ENCODE assay signal across 20 cellular contexts in genomic region chrX:103550415-103551051, GRCh38. TPM values are rescaled to one million over a fixed set of nuclear protein-coding genes. Genes with fewer than 3 reads are reported as not detected.
"Had no signal": no experiment of that assay in that cellular context is flagged by ENCODE, and none has a peak within 500 bp of the region (broad histone marks: within the 10 kb centered on the region; RNA-seq: fewer than 3 reads in every experiment).

No MANE protein-coding gene starts in this region.

- H3K27me3 Mint-ChIP-seq: activated naive CD8-positive, alpha-beta T cell treated with anti-CD3 and anti-CD28 coated beads for 36 hours had no signal

- H3K4me3 ChIP-seq: breast epithelium, psoas muscle, thyroid gland had no signal

- H3K27ac Mint-ChIP-seq: activated CD4-positive, alpha-beta T cell treated with anti-CD3 and anti-CD28 coated beads, Interleukin-2, amount 10 ng/mL, durations not matched to agents 24 days and 14 days; activated naive CD8-positive, alpha-beta T cell treated with anti-CD3 and anti-CD28 coated beads for 36 hours; activated T-cell treated with anti-CD3 and anti-CD28 coated beads, Interleukin-2, amount 50 U/mL, for 72 hours; endodermal cell; nephron progenitor cell; T-helper 2 cell treated with Interferon-gamma antibody and Interleukin-4, amounts not matched to agents 5 μg/mL and 100 μg/mL, for 36 hours had no signal

- ATAC-seq: activated T-cell treated with anti-CD3 and anti-CD28 coated beads, Interleukin-2, amount 50 U/mL, for 72 hours; psoas muscle; sciatic nerve had no signal

- H3K27ac ChIP-seq: breast epithelium, psoas muscle, thyroid gland had no signal

- H3K9me3 Mint-ChIP-seq: activated CD4-positive, alpha-beta T cell treated with anti-CD3 and anti-CD28 coated beads, Interleukin-2, amount 10 ng/mL, durations not matched to agents 24 days and 14 days; activated naive CD8-positive, alpha-beta T cell treated with anti-CD3 and anti-CD28 coated beads for 36 hours; activated T-cell treated with anti-CD3 and anti-CD28 coated beads, Interleukin-2, amount 50 U/mL, for 72 hours; endodermal cell; T-helper 2 cell treated with Interferon-gamma antibody and Interleukin-4, amounts not matched to agents 5 μg/mL and 100 μg/mL, for 36 hours had no signal

- H3K4me1 ChIP-seq: breast epithelium, psoas muscle, thyroid gland had no signal

- DNase-seq: activated CD4-positive, alpha-beta T cell treated with anti-CD3 and anti-CD28 coated beads, Interleukin-2, amount 10 ng/mL, durations not matched to agents 24 days and 14 days; activated CD4-positive, CD25-positive, alpha-beta regulatory T cell; activated CD8-positive, alpha-beta memory T cell treated with anti-CD3 and anti-CD28 coated beads, Interleukin-2, amount 50 U/mL, for 48 hours; activated gamma-delta T cell; activated naive CD8-positive, alpha-beta T cell treated with anti-CD3 and anti-CD28 coated beads for 36 hours; activated T-cell treated with anti-CD3 and anti-CD28 coated beads, Interleukin-2, amount 50 U/mL, for 72 hours; endodermal cell; erythroblast; foreskin fibroblast; glutamatergic neuron; nephron progenitor cell; psoas muscle; stimulated activated CD4-positive, alpha-beta T cell treated with anti-CD3 and anti-CD28 coated beads, Interleukin-12 subunit alpha, Interleukin-12 subunit beta, amount 100 ng/mL, for 4 hours; stimulated activated CD4-positive, alpha-beta T cell treated with anti-CD3 and anti-CD28 coated beads, Interleukin-2, amount 100 ng/mL, for 24 hours; SW 1271; thyroid gland had no signal

- H3K9me3 ChIP-seq: breast epithelium, psoas muscle, thyroid gland had no signal

- H3K36me3 ChIP-seq: breast epithelium, thyroid gland had no signal

- H3K4me3 Mint-ChIP-seq: activated CD4-positive, alpha-beta T cell treated with anti-CD3 and anti-CD28 coated beads, Interleukin-2, amount 10 ng/mL, durations not matched to agents 24 days and 14 days; activated naive CD8-positive, alpha-beta T cell treated with anti-CD3 and anti-CD28 coated beads for 36 hours; activated T-cell treated with anti-CD3 and anti-CD28 coated beads, Interleukin-2, amount 50 U/mL, for 72 hours; endodermal cell; nephron progenitor cell; T-helper 2 cell treated with Interferon-gamma antibody and Interleukin-4, amounts not matched to agents 5 μg/mL and 100 μg/mL, for 36 hours had no signal

- H3K27me3 ChIP-seq: thyroid gland had no signal

RNA-seq across cellular contexts. Expression of gene RAB40A, which starts 31.2 kb away (rescaled TPM):
- total RNA-seq: dermis microvascular lymphatic vessel endothelial cell had no signal
